Comparison of ENCODE assay signal across 8 cellular contexts in the genomic region with DNA sequence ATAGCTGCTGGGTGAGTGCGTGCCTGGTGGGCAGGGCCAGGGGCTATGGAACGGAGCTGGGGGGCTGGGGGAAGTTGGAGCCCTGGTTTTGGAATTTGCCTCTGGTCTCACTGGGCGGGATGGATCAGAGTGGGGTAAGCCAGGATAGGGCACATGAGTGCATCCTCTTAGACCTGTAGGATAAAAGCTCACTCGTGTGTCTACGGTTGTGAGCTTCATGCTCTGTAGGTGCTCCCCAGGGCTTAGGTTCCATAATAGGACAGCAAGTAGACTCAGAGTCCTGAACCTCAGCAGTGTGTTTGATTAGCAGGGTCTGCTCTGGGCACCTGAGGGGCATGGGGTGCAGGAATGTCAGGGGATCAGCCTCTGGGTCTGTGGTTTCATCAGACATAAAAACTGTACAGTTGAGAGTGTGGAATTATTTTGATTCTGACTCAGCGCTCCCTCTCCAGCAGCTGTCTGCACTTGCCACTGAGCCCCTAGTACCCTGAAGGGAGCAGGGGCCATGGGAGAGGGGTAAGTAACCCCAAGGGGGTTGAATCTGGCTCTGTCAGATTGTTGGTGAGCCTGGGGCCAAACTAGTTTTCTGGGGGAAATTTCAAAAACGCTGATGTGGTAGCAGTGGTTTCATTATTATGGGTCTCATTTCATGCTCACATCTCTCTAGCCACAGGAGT.
DNase-seq lines count a peak whose midpoint lies in the region; ATAC-seq lines count a peak whose summit lies in the region.

No MANE protein-coding gene starts in this region.

- DNase-seq in activated CD4-positive, alpha-beta T cell treated with anti-CD3 and anti-CD28 coated beads, Interleukin-2, amount 10 ng/mL, durations not matched to agents 7 days and 5 days = no peak
- DNase-seq in activated CD4-positive, alpha-beta T cell treated with anti-CD3 and anti-CD28 coated beads for 1 hour = no peak
- DNase-seq in astrocyte of the hippocampus (ENCODE audit: low read depth, low spot score) = peak; percentile 55
- no peak for DNase-seq in NCI-H1105 treated with DMSO at 0.1 percent for 48 hours (lab: John Stamatoyannopoulos, UW)
- DNase-seq in activated gamma-delta T cell (lab: John Stamatoyannopoulos, UW) = no peak
- DNase-seq in NCI-H1092 (lab: John Stamatoyannopoulos, UW) = no peak

- no peaks in the 10 kb centered on the region for H3K9me3 Mint-ChIP-seq in activated CD4-positive, alpha-beta T cell treated with anti-CD3 and anti-CD28 coated beads, Interleukin-2, amount 10 ng/mL, durations not matched to agents 7 days and 5 days
- no peaks in the 10 kb centered on the region for H3K9me3 Mint-ChIP-seq in stimulated activated memory B cell treated with anti-CD40 and anti-IgM and Interleukin-4, amounts not matched to agents 10 μg/mL and 1 μg/mL and 100 μg/mL, for 72 hours

- peak overlapping the region; percentile 68 for H3K27ac Mint-ChIP-seq in activated CD4-positive, alpha-beta T cell treated with anti-CD3 and anti-CD28 coated beads, Interleukin-2, amount 10 ng/mL, durations not matched to agents 7 days and 5 days
- peak overlapping the region; percentile 90 for H3K27ac Mint-ChIP-seq in stimulated activated memory B cell treated with anti-CD40 and anti-IgM and Interleukin-4, amounts not matched to agents 10 μg/mL and 1 μg/mL and 100 μg/mL, for 72 hours

- H3K4me1 Mint-ChIP-seq in activated CD4-positive, alpha-beta T cell treated with anti-CD3 and anti-CD28 coated beads, Interleukin-2, amount 10 ng/mL, durations not matched to agents 7 days and 5 days = peaks cover 66% of the 10 kb centered on the region
- peaks cover 61% of the 10 kb centered on the region for H3K4me1 Mint-ChIP-seq in stimulated activated memory B cell treated with anti-CD40 and anti-IgM and Interleukin-4, amounts not matched to agents 10 μg/mL and 1 μg/mL and 100 μg/mL, for 72 hours

- H3K27me3 Mint-ChIP-seq in activated CD4-positive, alpha-beta T cell treated with anti-CD3 and anti-CD28 coated beads, Interleukin-2, amount 10 ng/mL, durations not matched to agents 7 days and 5 days = no peaks in the 10 kb centered on the region
- H3K27me3 Mint-ChIP-seq in stimulated activated memory B cell treated with anti-CD40 and anti-IgM and Interleukin-4, amounts not matched to agents 10 μg/mL and 1 μg/mL and 100 μg/mL, for 72 hours = no peaks in the 10 kb centered on the region

- peaks cover 4% of the 10 kb centered on the region for H3K36me3 Mint-ChIP-seq in activated CD4-positive, alpha-beta T cell treated with anti-CD3 and anti-CD28 coated beads, Interleukin-2, amount 10 ng/mL, durations not matched to agents 7 days and 5 days (ENCODE audit: low read depth)
- H3K36me3 Mint-ChIP-seq in stimulated activated memory B cell treated with anti-CD40 and anti-IgM and Interleukin-4, amounts not matched to agents 10 μg/mL and 1 μg/mL and 100 μg/mL, for 72 hours = peaks cover 11% of the 10 kb centered on the region

- H3K4me3 Mint-ChIP-seq in activated CD4-positive, alpha-beta T cell treated with anti-CD3 and anti-CD28 coated beads, Interleukin-2, amount 10 ng/mL, durations not matched to agents 7 days and 5 days = peak overlapping the region; percentile 27
- peak overlapping the region; percentile 55 for H3K4me3 Mint-ChIP-seq in stimulated activated memory B cell treated with anti-CD40 and anti-IgM and Interleukin-4, amounts not matched to agents 10 μg/mL and 1 μg/mL and 100 μg/mL, for 72 hours

- POLR2A ChIA-PET in activated CD4-positive, alpha-beta T cell treated with anti-CD3 and anti-CD28 coated beads, Interleukin-2, amount 10 ng/mL, durations not matched to agents 7 days and 5 days (lab: Charles Lee) = no interaction called here

- CTCF ChIA-PET in activated CD4-positive, alpha-beta T cell treated with anti-CD3 and anti-CD28 coated beads, Interleukin-2, amount 10 ng/mL, durations not matched to agents 7 days and 5 days (lab: Charles Lee) = interaction anchor here (0.6 to 2.7 kb wide), 6 partner anchors 15 to 53 kb away, joined by 3 to 8 read pairs (median 4); no protein-coding TSS in a partner anchor

- peak; percentile 22 for ATAC-seq in HG02981 (IDR thresholded peaks at IDR 0.05; ENCODE audit: unreplicated experiment)
- peak; percentile 42 for ATAC-seq in stimulated activated memory B cell treated with anti-CD40 and anti-IgM and Interleukin-4, amounts not matched to agents 10 μg/mL and 1 μg/mL and 100 μg/mL, for 72 hours
